In the genomic region with DNA sequence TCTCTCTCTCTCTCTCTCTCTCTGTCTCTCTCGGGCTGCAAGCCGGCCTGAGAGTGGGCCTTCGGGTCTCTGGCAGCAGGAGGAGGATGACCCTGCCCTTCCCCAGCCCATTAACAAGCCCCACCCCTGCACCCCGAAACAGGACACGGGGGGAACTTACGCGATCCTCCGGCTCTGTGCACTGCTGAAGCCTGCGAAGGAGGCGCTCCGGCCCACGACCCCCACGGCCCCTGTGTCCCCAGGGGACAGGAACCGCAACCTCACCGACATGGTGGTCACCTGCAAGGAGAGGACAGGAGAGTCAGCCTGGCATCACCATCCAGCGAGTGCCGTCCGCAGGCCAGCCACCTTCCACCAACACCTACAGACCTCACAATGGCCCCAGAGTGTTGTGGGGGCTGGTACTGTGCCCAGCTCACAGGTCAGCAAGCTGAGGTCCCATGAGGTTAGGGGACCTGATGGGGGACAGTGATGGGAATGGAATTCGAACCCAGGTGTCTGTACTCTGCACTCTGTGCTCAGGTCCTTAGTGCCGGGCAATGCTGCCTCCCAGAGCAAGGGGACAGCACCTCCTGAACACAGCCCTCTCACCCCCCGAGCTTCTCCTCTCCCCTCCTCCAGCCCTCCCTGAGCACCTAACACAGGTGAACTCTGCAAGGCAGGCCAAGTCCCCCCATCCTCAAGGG, we compare ENCODE assay signal across 22 cellular contexts.
"Had no signal": no experiment of that assay in that cellular context is flagged by ENCODE, and none has a peak within 500 bp of the region (broad histone marks: within the 10 kb centered on the region; RNA-seq: fewer than 3 reads in every experiment).

No MANE protein-coding gene starts in this region.

- H3K27ac Mint-ChIP-seq: activated CD4-positive, alpha-beta memory T cell treated with anti-CD3 and anti-CD28 coated beads, Interleukin-2, amount 10 ng/mL, durations not matched to agents 7 days and 5 days; activated CD4-positive, alpha-beta T cell treated with anti-CD3 and anti-CD28 coated beads, Interleukin-2, amount 10 ng/mL, durations not matched to agents 24 days and 14 days; activated naive CD8-positive, alpha-beta T cell treated with anti-CD3 and anti-CD28 coated beads, Interleukin-2, amount 50 U/mL, for 24 hours; activated T-helper 1 cell treated with anti-CD3 and anti-CD28 coated beads, Interleukin-12 subunit alpha, Interleukin-12 subunit beta, Interleukin-2, Interleukin-4 antibody, amounts not matched to agents 30 ng/mL and 10 ng/mL and 1 ng/mL, durations not matched to agents 14 hours and 24 hours and 36 hours; dendritic cell treated with granulocyte-macrophage colony-stimulating factor and Interleukin-4, amounts not matched to agents 40 ng/mL and 50 ng/mL, for 4 days; natural killer cell; stimulated activated naive CD8-positive, alpha-beta T cell treated with anti-CD3 and anti-CD28 coated beads, Interleukin-15, amount 100 ng/mL, for 72 hours had no signal

- DNase-seq: activated CD4-positive, alpha-beta memory T cell treated with anti-CD3 and anti-CD28 coated beads, Interleukin-2, amount 10 ng/mL, durations not matched to agents 7 days and 5 days; activated CD4-positive, alpha-beta T cell treated with anti-CD3 and anti-CD28 coated beads, Interleukin-2, amount 10 ng/mL, durations not matched to agents 24 days and 14 days; activated gamma-delta T cell; activated naive CD4-positive, alpha-beta T cell treated with anti-CD3 and anti-CD28 coated beads, Interleukin-2, amount 50 U/mL, for 16 hours; activated naive CD8-positive, alpha-beta T cell treated with anti-CD3 and anti-CD28 coated beads, Interleukin-2, amount 50 U/mL, for 24 hours; effector CD4-positive, alpha-beta T cell; foreskin fibroblast; heart right ventricle; kidney; midbrain; natural killer cell; stimulated activated CD4-positive, alpha-beta T cell treated with anti-CD3 and anti-CD28 coated beads, Interleukin-12 subunit alpha, Interleukin-12 subunit beta, amount 100 ng/mL, for 4 hours; stimulated activated CD4-positive, alpha-beta T cell treated with anti-CD3 and anti-CD28 coated beads, Interleukin-4, amount 100 ng/mL, for 4 hours; stimulated activated naive CD8-positive, alpha-beta T cell treated with anti-CD3 and anti-CD28 coated beads, Interleukin-15, amount 100 ng/mL, for 72 hours; tibial artery had no signal

- H3K9me3 ChIP-seq: heart right ventricle, tibial artery had no signal

- H3K4me1 Mint-ChIP-seq: activated CD4-positive, alpha-beta memory T cell treated with anti-CD3 and anti-CD28 coated beads, Interleukin-2, amount 10 ng/mL, durations not matched to agents 7 days and 5 days; activated CD4-positive, alpha-beta T cell treated with anti-CD3 and anti-CD28 coated beads, Interleukin-2, amount 10 ng/mL, durations not matched to agents 24 days and 14 days; activated naive CD8-positive, alpha-beta T cell treated with anti-CD3 and anti-CD28 coated beads, Interleukin-2, amount 50 U/mL, for 24 hours; natural killer cell; stimulated activated naive CD8-positive, alpha-beta T cell treated with anti-CD3 and anti-CD28 coated beads, Interleukin-15, amount 100 ng/mL, for 72 hours had no signal

- H3K27ac ChIP-seq: parathyroid adenoma, tibial artery had no signal

- H3K4me3 ChIP-seq: heart right ventricle, lung, tibial artery had no signal

- H3K27me3 Mint-ChIP-seq: activated CD4-positive, alpha-beta memory T cell treated with anti-CD3 and anti-CD28 coated beads, Interleukin-2, amount 10 ng/mL, durations not matched to agents 7 days and 5 days had no signal

- H3K27me3 ChIP-seq: heart right ventricle, tibial artery had no signal

- FAIRE-seq: endometrium, kidney had no signal

- ATAC-seq: activated CD4-positive, CD25-positive, alpha-beta regulatory T cell treated with anti-CD3 and anti-CD28 coated beads, Interleukin-2, amount 50 U/mL, for 24 hours; activated naive CD8-positive, alpha-beta T cell treated with anti-CD3 and anti-CD28 coated beads, Interleukin-2, amount 50 U/mL, for 24 hours; heart right ventricle; natural killer cell; right cardiac atrium; stimulated activated naive CD8-positive, alpha-beta T cell treated with anti-CD3 and anti-CD28 coated beads, Interleukin-15, amount 100 ng/mL, for 72 hours had no signal

- H3K9me3 Mint-ChIP-seq: activated CD4-positive, alpha-beta memory T cell treated with anti-CD3 and anti-CD28 coated beads, Interleukin-2, amount 10 ng/mL, durations not matched to agents 7 days and 5 days; activated CD4-positive, alpha-beta T cell treated with anti-CD3 and anti-CD28 coated beads, Interleukin-2, amount 10 ng/mL, durations not matched to agents 24 days and 14 days; activated naive CD8-positive, alpha-beta T cell treated with anti-CD3 and anti-CD28 coated beads, Interleukin-2, amount 50 U/mL, for 24 hours; activated T-helper 1 cell treated with anti-CD3 and anti-CD28 coated beads, Interleukin-12 subunit alpha, Interleukin-12 subunit beta, Interleukin-2, Interleukin-4 antibody, amounts not matched to agents 30 ng/mL and 10 ng/mL and 1 ng/mL, durations not matched to agents 14 hours and 24 hours and 36 hours; dendritic cell treated with granulocyte-macrophage colony-stimulating factor and Interleukin-4, amounts not matched to agents 40 ng/mL and 50 ng/mL, for 4 days; natural killer cell; stimulated activated naive CD8-positive, alpha-beta T cell treated with anti-CD3 and anti-CD28 coated beads, Interleukin-15, amount 100 ng/mL, for 72 hours had no signal

- H3K4me3 Mint-ChIP-seq: activated CD4-positive, alpha-beta memory T cell treated with anti-CD3 and anti-CD28 coated beads, Interleukin-2, amount 10 ng/mL, durations not matched to agents 7 days and 5 days; activated CD4-positive, alpha-beta T cell treated with anti-CD3 and anti-CD28 coated beads, Interleukin-2, amount 10 ng/mL, durations not matched to agents 24 days and 14 days; activated naive CD8-positive, alpha-beta T cell treated with anti-CD3 and anti-CD28 coated beads, Interleukin-2, amount 50 U/mL, for 24 hours; activated T-helper 1 cell treated with anti-CD3 and anti-CD28 coated beads, Interleukin-12 subunit alpha, Interleukin-12 subunit beta, Interleukin-2, Interleukin-4 antibody, amounts not matched to agents 30 ng/mL and 10 ng/mL and 1 ng/mL, durations not matched to agents 14 hours and 24 hours and 36 hours; dendritic cell treated with granulocyte-macrophage colony-stimulating factor and Interleukin-4, amounts not matched to agents 40 ng/mL and 50 ng/mL, for 4 days; natural killer cell; stimulated activated naive CD8-positive, alpha-beta T cell treated with anti-CD3 and anti-CD28 coated beads, Interleukin-15, amount 100 ng/mL, for 72 hours had no signal

- H3K9ac ChIP-seq: parathyroid adenoma had no signal

- H2AFZ ChIP-seq: parathyroid adenoma had no signal

- H3K36me3 ChIP-seq: heart right ventricle, tibial artery had no signal

- H3K79me2 ChIP-seq: parathyroid adenoma had no signal

- H3K36me3 Mint-ChIP-seq: natural killer cell had no signal
